ENCODE assay signal across 19 cellular contexts in the genomic region with DNA sequence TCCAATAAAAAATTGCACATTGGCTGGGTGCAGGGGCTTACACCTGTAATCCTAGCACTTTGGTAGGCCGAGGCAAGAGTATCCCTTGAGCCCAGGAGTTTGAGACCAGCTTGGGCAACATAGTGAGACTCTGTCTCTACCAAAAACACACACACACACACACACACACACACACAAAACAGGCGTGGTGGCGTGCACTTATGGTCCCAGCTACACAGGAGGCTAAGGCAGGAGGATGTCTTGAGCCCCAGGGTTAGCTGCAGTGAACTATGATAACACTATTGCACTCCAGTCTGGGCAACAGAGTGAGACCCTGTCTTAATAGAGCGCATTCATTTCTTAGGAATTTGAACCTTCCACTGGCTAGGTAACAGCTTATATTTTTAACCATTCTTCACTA. TPM values are rescaled to one million over a fixed set of nuclear protein-coding genes. Genes with fewer than 3 reads are reported as not detected.
DNase-seq lines count a peak whose midpoint lies in the region; ATAC-seq and TF ChIP-seq lines count a peak whose summit lies in the region.
"Had no signal": no experiment of that assay in that cellular context is flagged by ENCODE, and none has a peak within 500 bp of the region (broad histone marks: within the 10 kb centered on the region; RNA-seq: fewer than 3 reads in every experiment).

No MANE protein-coding gene starts in this region.

- H3K27ac ChIP-seq in OCI-LY1 (ENCODE audit: low read depth, low read length, poor library complexity, severe bottlenecking) (peak overlapping the region; percentile 53), esophagus muscularis mucosa (replicated peaks in 1 of 4) (no peak overlapping the region)
- H3K27ac ChIP-seq: A549, BLaER1, C4-2B, GM23248 had no signal

- no peaks in the 10 kb centered on the region for H3K36me3 Mint-ChIP-seq in WTC11
- H3K36me3 Mint-ChIP-seq in dendritic cell treated with granulocyte-macrophage colony-stimulating factor and Interleukin-4, amounts not matched to agents 40 ng/mL and 50 ng/mL, for 4 days (ENCODE audit: low read depth) = no peaks in the 10 kb centered on the region
- H3K36me3 Mint-ChIP-seq: CD8-positive, alpha-beta T cell had no signal

- intact Hi-C loops in dendritic cell treated with granulocyte-macrophage colony-stimulating factor and Interleukin-4, amounts not matched to agents 40 ng/mL and 50 ng/mL, for 4 days (cut with micrococcal nuclease) = loop anchor here (5.0 kb wide), 1 partner anchor 381 kb away; no protein-coding TSS in a partner anchor
- intact Hi-C loops in esophagus muscularis mucosa (cut with DNase I) = loop anchor here (5.0 kb wide), 2 partner anchors 44 to 239 kb away; partner anchors contain the start of gene BICD1

- TF ChIP-seq CTCF in OCI-LY1 (IDR thresholded peaks at IDR 0.05; ENCODE audit: low read length) (no peak), WTC11 (IDR thresholded peaks at IDR 0.05) (no peak), esophagus muscularis mucosa (IDR thresholded peaks at IDR 0.05) (no peak)

- H3K4me3 Mint-ChIP-seq in WTC11 = no peak overlapping the region
- no peak overlapping the region for H3K4me3 Mint-ChIP-seq in dendritic cell treated with granulocyte-macrophage colony-stimulating factor and Interleukin-4, amounts not matched to agents 40 ng/mL and 50 ng/mL, for 4 days
- H3K4me3 Mint-ChIP-seq: B cell; CD4-positive, CD25-positive, alpha-beta regulatory T cell; CD8-positive, alpha-beta T cell; HFFc6 had no signal

- H3K4me3 ChIP-seq in OCI-LY1 (ENCODE audit: low read depth, low read length, poor library complexity, severe bottlenecking) (no peak overlapping the region), esophagus muscularis mucosa (no peak overlapping the region)
- H3K4me3 ChIP-seq: A549, BLaER1, GM23248, HAP-1 had no signal

- H3K79me2 ChIP-seq in OCI-LY1 (ENCODE audit: insufficient read depth, low read length) = no peaks in the 10 kb centered on the region

- H3K9ac ChIP-seq in OCI-LY1 (ENCODE audit: low read length) = no peak overlapping the region
- H3K9ac ChIP-seq: BLaER1, GM23248 had no signal

- no peak for TF ChIP-seq POLR2A in esophagus muscularis mucosa (IDR thresholded peaks at IDR 0.05; ENCODE audit: low read depth)

- H4K20me1 ChIP-seq in OCI-LY1 (ENCODE audit: insufficient read depth, low read length) = no peaks in the 10 kb centered on the region
- H4K20me1 ChIP-seq: BLaER1 had no signal

- POLR2A ChIA-PET in WTC11 (lab: Charles Lee) = no interaction called here

- H3K36me3 ChIP-seq in OCI-LY1 (ENCODE audit: insufficient read depth, low read length) (no peaks in the 10 kb centered on the region), esophagus muscularis mucosa (no peaks in the 10 kb centered on the region)
- H3K36me3 ChIP-seq: BLaER1, HAP-1 had no signal

- no peaks in the 10 kb centered on the region for H3F3A ChIP-seq in OCI-LY1 (ENCODE audit: insufficient read depth, low read length)

- in situ Hi-C loops in ACHN (cut with HindIII; ENCODE audit: low pct_ligation_motif_present, low pct_unique_long_range_greater_than_20kb, low sequenced_read_pairs) = no loop called here

- H2AFZ ChIP-seq in OCI-LY1 (ENCODE audit: low read length) = no peak overlapping the region
- H2AFZ ChIP-seq: GM23248 had no signal

- H3K9me3 ChIP-seq in OCI-LY1 (ENCODE audit: low read length) (no peaks in the 10 kb centered on the region), esophagus muscularis mucosa (no peaks in the 10 kb centered on the region)
- H3K9me3 ChIP-seq: A549, BLaER1, Caco-2, HAP-1 had no signal

- H3K9me3 Mint-ChIP-seq in WTC11 = no peaks in the 10 kb centered on the region
- H3K9me3 Mint-ChIP-seq in dendritic cell treated with granulocyte-macrophage colony-stimulating factor and Interleukin-4, amounts not matched to agents 40 ng/mL and 50 ng/mL, for 4 days = no peaks in the 10 kb centered on the region
- H3K9me3 Mint-ChIP-seq: CD8-positive, alpha-beta T cell; HFFc6 had no signal

- no peak overlapping the region for H3K4me2 ChIP-seq in OCI-LY1 (ENCODE audit: low read length)
- H3K4me2 ChIP-seq: A549, BLaER1 had no signal

- no peak for ATAC-seq in WTC11
- ATAC-seq: A549; CD8-positive, alpha-beta T cell had no signal

- TF ChIP-seq EP300 in esophagus muscularis mucosa (IDR thresholded peaks at IDR 0.05) = no peak

- H3K4me1 Mint-ChIP-seq in WTC11 = peaks cover 19% of the 10 kb centered on the region
- peaks cover 11% of the 10 kb centered on the region for H3K4me1 Mint-ChIP-seq in dendritic cell treated with granulocyte-macrophage colony-stimulating factor and Interleukin-4, amounts not matched to agents 40 ng/mL and 50 ng/mL, for 4 days (ENCODE audit: low read depth)

- 98% methylated on average over 4 of the region's 4 CpGs for WGBS in esophagus muscularis mucosa

- no peaks in the 10 kb centered on the region for H3K9me2 ChIP-seq in OCI-LY1 (ENCODE audit: low read depth, low read length)

- CTCF ChIA-PET in WTC11 (lab: Charles Lee) = no interaction called here

- H3K4me1 ChIP-seq in OCI-LY1 (ENCODE audit: insufficient read depth, low read length, severe bottlenecking) = peaks cover 28% of the 10 kb centered on the region
- H3K4me1 ChIP-seq in esophagus muscularis mucosa = peaks cover 0 to 8% (median 2%) of the 10 kb centered on the region in 4 donors
- H3K4me1 ChIP-seq: BLaER1, HAP-1 had no signal

- no peaks in the 10 kb centered on the region for H3K27me3 Mint-ChIP-seq in WTC11 (ENCODE audit: low read depth)
- peaks cover 2% of the 10 kb centered on the region for H3K27me3 Mint-ChIP-seq in dendritic cell treated with granulocyte-macrophage colony-stimulating factor and Interleukin-4, amounts not matched to agents 40 ng/mL and 50 ng/mL, for 4 days
- H3K27me3 Mint-ChIP-seq: B cell had no signal

- H3K27me3 ChIP-seq in OCI-LY1 (ENCODE audit: insufficient read depth, low read length) = no peaks in the 10 kb centered on the region
- H3K27me3 ChIP-seq in esophagus muscularis mucosa = no peaks in the 10 kb centered on the region
- H3K27me3 ChIP-seq: BLaER1 had no signal

- DNase-seq in WTC11 (ENCODE audit: low spot score) (no peak), NCI-H774 (lab: John Stamatoyannopoulos, UW) (no peak), ACHN (no peak), esophagus muscularis mucosa (ENCODE audit: extremely low spot score) (no peak)
- DNase-seq: 8988T; Caco-2; CD4-positive, CD25-positive, alpha-beta regulatory T cell; CD8-positive, alpha-beta T cell; DMS153; DND-41; GM23248; HFFc6 had no signal

- no peak overlapping the region for H3K27ac Mint-ChIP-seq in WTC11
- peak overlapping the region; percentile 38 for H3K27ac Mint-ChIP-seq in dendritic cell treated with granulocyte-macrophage colony-stimulating factor and Interleukin-4, amounts not matched to agents 40 ng/mL and 50 ng/mL, for 4 days
- H3K27ac Mint-ChIP-seq: B cell; CD4-positive, CD25-positive, alpha-beta regulatory T cell; CD8-positive, alpha-beta T cell; HFFc6 had no signal

TF ChIP-seq in WTC11, 78 proteins besides CTCF, POLR2A, EP300 and RAD21:
- TF ChIP-seq ATF2 (CRISPR knock-in tag; IDR thresholded peaks at IDR 0.05; ENCODE audit: borderline replicate concordance, low read depth) (no peak), ZNF121 (CRISPR knock-in tag; IDR thresholded peaks at IDR 0.05) (peak; percentile 94)

RNA-seq across cellular contexts. Expression of gene BICD1, which starts 42.9 kb away (rescaled TPM):
- total RNA-seq in WTC11 (2021) (56.7 to 69.4 TPM (median 58.4 TPM) in 3 replicates), esophagus muscularis mucosa (10 to 100 TPM in 2 of 4 donors, 1 to 10 TPM in 2; 6.8 to 14.1 (median 10.2) TPM)
